ENCODE assay signal across 16 cellular contexts in the genomic region with DNA sequence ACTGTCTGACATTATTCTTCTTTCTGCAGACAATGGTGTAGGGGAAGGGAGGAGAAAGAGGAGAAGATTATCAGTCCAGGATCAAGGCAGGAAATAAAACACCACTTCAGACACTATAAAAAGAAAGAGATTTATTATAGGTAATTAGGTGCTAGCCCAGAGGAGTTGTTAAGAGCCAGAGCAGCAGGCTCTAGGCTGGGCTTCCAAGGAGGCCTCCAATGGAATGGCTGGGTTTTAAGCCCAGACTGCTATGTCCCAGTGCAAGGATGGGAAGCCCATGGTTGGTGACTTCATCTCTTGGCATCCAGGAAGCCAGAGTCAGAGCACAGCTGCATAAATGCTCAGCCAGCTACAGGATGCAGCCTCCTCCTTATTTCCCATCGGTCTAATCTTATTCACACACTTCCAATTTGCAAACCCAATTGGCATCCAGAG.
DNase-seq lines count a peak whose midpoint lies in the region; FAIRE-seq and TF ChIP-seq lines count a peak whose summit lies in the region.
"Had no signal": no experiment of that assay in that cellular context is flagged by ENCODE, and none has a peak within 500 bp of the region (broad histone marks: within the 10 kb centered on the region; RNA-seq: fewer than 3 reads in every experiment).

No MANE protein-coding gene starts in this region.

- H3K4me1 Mint-ChIP-seq in astrocyte (ENCODE audit: low read depth, unreplicated experiment) (peaks cover 18% of the 10 kb centered on the region), Caco-2 (ENCODE audit: low read depth, unreplicated experiment) (no peaks in the 10 kb centered on the region)

- H3K4me3 ChIP-seq in astrocyte (ENCODE audit: insufficient read depth, low read depth, low read length) (no peak overlapping the region), Caco-2 (ENCODE audit: low read depth, low read length) (no peak overlapping the region), stomach (no peak overlapping the region)
- H3K4me3 ChIP-seq: BLaER1 treated with 17β-estradiol and CSF1 and Interleukin-3, amounts not matched to agents 10 nM and 100 nM had no signal

- H3K36me3 ChIP-seq in astrocyte (ENCODE audit: insufficient read depth, low read length) (no peaks in the 10 kb centered on the region), Caco-2 (ENCODE audit: control insufficient read depth, insufficient read depth, low read length) (no peaks in the 10 kb centered on the region), stomach (peaks cover 0 to 20% (median 13%) of the 10 kb centered on the region in 4 donors)
- H3K36me3 ChIP-seq: BLaER1 treated with 17β-estradiol and CSF1 and Interleukin-3, amounts not matched to agents 10 nM and 100 nM; neutrophil had no signal

- H3K4me1 ChIP-seq in astrocyte (ENCODE audit: insufficient read depth, low read length): peaks cover 3% of the 10 kb centered on the region
- no peaks in the 10 kb centered on the region for H3K4me1 ChIP-seq in Caco-2
- H3K4me1 ChIP-seq in stomach: peaks cover 0 to 2% (median 0%) of the 10 kb centered on the region in 4 donors
- H3K4me1 ChIP-seq: BLaER1 treated with 17β-estradiol and CSF1 and Interleukin-3, amounts not matched to agents 10 nM and 100 nM had no signal

- H3K4me3 Mint-ChIP-seq in astrocyte (ENCODE audit: unreplicated experiment) (no peak overlapping the region), Caco-2 (ENCODE audit: unreplicated experiment) (no peak overlapping the region)
- H3K4me3 Mint-ChIP-seq: activated T-helper 1 cell treated with anti-CD3 and anti-CD28 coated beads, Interleukin-12 subunit alpha, Interleukin-12 subunit beta, Interleukin-2, Interleukin-4 antibody, amounts not matched to agents 30 ng/mL and 10 ng/mL and 1 ng/mL, durations not matched to agents 14 hours and 24 hours and 36 hours; dendritic cell treated with granulocyte-macrophage colony-stimulating factor and Interleukin-4, amounts not matched to agents 40 ng/mL and 50 ng/mL, for 4 days had no signal

- CTCF ChIA-PET in Caco-2 (lab: Charles Lee): no interaction called here

- peaks cover 2% of the 10 kb centered on the region for H3K27me3 ChIP-seq in astrocyte (ENCODE audit: insufficient read depth, low read length)
- H3K27me3 ChIP-seq in Caco-2 (replicated peaks; ENCODE audit: control insufficient read depth, insufficient read depth, low read length): no peaks in the 10 kb centered on the region
- H3K27me3 ChIP-seq in stomach: no peaks in the 10 kb centered on the region
- H3K27me3 ChIP-seq: BLaER1 treated with 17β-estradiol and CSF1 and Interleukin-3, amounts not matched to agents 10 nM and 100 nM; neutrophil had no signal

- peak overlapping the region; percentile 19 for H2AFZ ChIP-seq in astrocyte (ENCODE audit: low read depth, low read length)

- H3K79me2 ChIP-seq in astrocyte (ENCODE audit: insufficient read depth, low read length): no peaks in the 10 kb centered on the region

- H3K27me3 Mint-ChIP-seq in astrocyte (ENCODE audit: low read depth, unreplicated experiment) (no peaks in the 10 kb centered on the region), Caco-2 (ENCODE audit: insufficient read depth, unreplicated experiment) (no peaks in the 10 kb centered on the region)

- POLR2A ChIA-PET in Caco-2 (lab: Charles Lee): no interaction called here

- H3K4me2 ChIP-seq in astrocyte (ENCODE audit: low read length): peak overlapping the region; percentile 49
- H3K4me2 ChIP-seq: BLaER1 treated with 17β-estradiol and CSF1 and Interleukin-3, amounts not matched to agents 10 nM and 100 nM had no signal

- 40 to 75% (median 58%) methylated on average over 1 of the region's 1 CpG for WGBS in stomach, 5 donors

- no peaks in the 10 kb centered on the region for H4K20me1 ChIP-seq in astrocyte (ENCODE audit: insufficient read depth, low read length)
- H4K20me1 ChIP-seq: BLaER1 treated with 17β-estradiol and CSF1 and Interleukin-3, amounts not matched to agents 10 nM and 100 nM had no signal

- H3K27ac ChIP-seq in astrocyte (ENCODE audit: low read depth, low read length): no peak overlapping the region
- H3K27ac ChIP-seq in stomach: no peak overlapping the region
- H3K27ac ChIP-seq: BLaER1 treated with 17β-estradiol and CSF1 and Interleukin-3, amounts not matched to agents 10 nM and 100 nM; neutrophil had no signal

- H3K9ac ChIP-seq in astrocyte (ENCODE audit: low read length): no peak overlapping the region
- H3K9ac ChIP-seq: BLaER1 treated with 17β-estradiol and CSF1 and Interleukin-3, amounts not matched to agents 10 nM and 100 nM had no signal

- no peaks in the 10 kb centered on the region for H3K9me3 ChIP-seq in astrocyte (ENCODE audit: insufficient read depth, low read depth, low read length)
- no peaks in the 10 kb centered on the region for H3K9me3 ChIP-seq in Caco-2
- H3K9me3 ChIP-seq in stomach: peaks cover 0 to 13% (median 5%) of the 10 kb centered on the region in 4 donors
- H3K9me3 ChIP-seq: neutrophil had no signal

- TF ChIP-seq EP300 in stomach (IDR thresholded peaks at IDR 0.05): no peak

- H3K9me3 Mint-ChIP-seq in astrocyte (ENCODE audit: unreplicated experiment) (peaks cover 4% of the 10 kb centered on the region), Caco-2 (ENCODE audit: unreplicated experiment) (no peaks in the 10 kb centered on the region)

- DNase-seq in A172 (ENCODE audit: low spot score) (peak; percentile 89), H54 (ENCODE audit: insufficient read length, low spot score) (peak; percentile 15), astrocyte (ENCODE audit: low read depth) (peak; percentile 89), iris pigment epithelial cell (ENCODE audit: low read depth) (peak; percentile 91), germinal center (ENCODE audit: low spot score) (no peak), Caco-2 (no peak), stomach (no peak), T-helper 1 cell (no peak)
- DNase-seq: activated CD4-positive, CD25-positive, alpha-beta regulatory T cell; NCI-H2081; RPMI8226; stimulated activated CD4-positive, alpha-beta T cell treated with anti-CD3 and anti-CD28 coated beads, Interleukin-2, amount 100 ng/mL, for 24 hours had no signal

- TF ChIP-seq POLR2A in H54 (IDR thresholded peaks at IDR 0.05; ENCODE audit: low read depth, low read length) (no peak), stomach (IDR thresholded peaks at IDR 0.05) (no peak)

- FAIRE-seq in H54 (lab: Jason Lieb, UNC) (peak; percentile 87), astrocyte (lab: Jason Lieb, UNC) (peak; percentile 55)

- H3K36me3 Mint-ChIP-seq in astrocyte (ENCODE audit: low read depth, unreplicated experiment) (no peaks in the 10 kb centered on the region), Caco-2 (ENCODE audit: insufficient read depth, unreplicated experiment) (peaks cover 23% of the 10 kb centered on the region)

- intact Hi-C loops in Caco-2 (cut with micrococcal nuclease; ENCODE audit: unreplicated experiment) (no loop called here), stomach (cut with DNase I; ENCODE audit: low total_unique reads) (no loop called here)

- H3K27ac Mint-ChIP-seq in astrocyte (ENCODE audit: unreplicated experiment): peak overlapping the region; percentile 60
- H3K27ac Mint-ChIP-seq in Caco-2 (ENCODE audit: unreplicated experiment): no peak overlapping the region
- H3K27ac Mint-ChIP-seq: activated T-helper 1 cell treated with anti-CD3 and anti-CD28 coated beads, Interleukin-12 subunit alpha, Interleukin-12 subunit beta, Interleukin-2, Interleukin-4 antibody, amounts not matched to agents 30 ng/mL and 10 ng/mL and 1 ng/mL, durations not matched to agents 14 hours and 24 hours and 36 hours; dendritic cell treated with granulocyte-macrophage colony-stimulating factor and Interleukin-4, amounts not matched to agents 40 ng/mL and 50 ng/mL, for 4 days had no signal

- no peak for TF ChIP-seq CTCF in astrocyte (IDR thresholded peaks at IDR 0.05; ENCODE audit: insufficient read depth, low read depth, low read length)
- TF ChIP-seq CTCF in Caco-2 (IDR thresholded peaks at IDR 0.05; ENCODE audit: insufficient read depth in 1 of 2, low read depth in 1 of 2, low read length in 1 of 2, severe bottlenecking in 1 of 2, unreplicated experiment in 1 of 2): no peak
- no peak for TF ChIP-seq CTCF in stomach (IDR thresholded peaks at IDR 0.05)

- no TSS peak for BruUV-seq in Caco-2 (replicated peaks; lab: Mats Ljungman, UMichigan)

Comparison
In these comparisons a context has a peak if more than half of its experiments do, and no peak if none do; other contexts are left out.
1. DNase-seq: peak in A172 (single experiment), H54 (single experiment), astrocyte (single experiment) and iris pigment epithelial cell (single experiment); none in germinal center (single experiment), Caco-2 (0 of 2), stomach (single experiment) and T-helper 1 cell (0 of 5).